Comparison of ENCODE assay signal across 8 cellular contexts in the genomic region with DNA sequence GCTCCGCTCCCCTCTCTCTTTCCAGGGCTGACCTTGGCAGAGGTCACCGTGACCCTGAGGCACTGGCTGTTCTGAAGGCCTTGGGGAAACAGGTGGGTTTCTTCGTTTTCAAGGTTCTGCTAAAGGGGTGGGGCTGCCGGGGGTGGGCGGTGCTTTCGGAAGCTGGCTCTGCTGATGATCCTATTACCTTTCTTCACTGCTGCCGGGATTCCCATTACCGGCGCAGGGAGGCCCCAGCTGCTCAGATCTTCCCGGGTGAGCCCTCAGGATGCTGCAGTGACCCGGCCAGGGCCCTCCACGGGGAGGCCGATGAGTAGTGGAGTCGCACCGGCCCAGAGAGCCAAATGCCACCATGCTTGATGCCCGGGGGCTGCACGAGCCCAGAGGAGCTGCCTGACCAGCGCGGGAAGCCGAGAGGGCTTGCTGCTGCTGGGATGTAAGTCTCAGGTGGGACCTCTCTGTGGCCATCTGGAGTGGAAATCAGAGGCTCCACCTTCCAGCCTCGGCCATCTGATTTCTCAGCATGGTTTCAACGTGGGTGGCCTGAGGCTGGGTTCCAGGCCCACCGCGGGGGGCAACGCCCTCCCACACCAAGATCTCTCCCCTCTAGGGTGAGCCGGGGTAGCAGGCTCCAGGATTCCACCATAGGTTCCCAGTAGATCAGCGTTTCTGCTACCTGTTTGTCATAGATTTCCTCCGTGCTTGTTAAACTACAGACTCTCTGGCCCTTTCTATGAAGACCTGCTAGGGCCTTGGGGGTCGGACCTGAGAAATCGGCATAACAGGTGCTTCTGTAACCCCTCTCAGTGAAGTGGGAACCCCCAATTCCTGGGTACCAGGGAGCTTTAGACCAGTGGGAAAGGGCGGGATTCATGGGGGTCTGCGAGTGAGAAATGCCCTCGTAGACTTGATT. TPM values are rescaled to one million over a fixed set of nuclear protein-coding genes. Genes with fewer than 3 reads are reported as not detected.
A peak's percentile ranks its signal among the peaks of the same experiment; 100 is the strongest.
DNase-seq lines count a peak whose midpoint lies in the region; ATAC-seq, FAIRE-seq and TF ChIP-seq lines count a peak whose summit lies in the region.

No MANE protein-coding gene starts in this region.

- DNase-seq in AG10803 (ENCODE audit: low read depth): no peak
- no peak for DNase-seq in GM12878 (ENCODE audit: low read depth, low spot score)
- no peak for DNase-seq in mesothelial cell of epicardium (ENCODE audit: low spot score in 2 of 2, unreplicated experiment in 2 of 2)
- DNase-seq in DMS79 (lab: John Stamatoyannopoulos, UW): no peak
- DNase-seq in NCI-H146 treated with DMSO at 0.1 percent for 48 hours (lab: John Stamatoyannopoulos, UW; ENCODE audit: unreplicated experiment): no peak
- DNase-seq in epidermal melanocyte (ENCODE audit: insufficient read length, low spot score): no peak

- peaks cover 6% of the 10 kb centered on the region for H3K27me3 Mint-ChIP-seq in mesothelial cell of epicardium (ENCODE audit: low read depth)

- no peak overlapping the region for H3K27ac Mint-ChIP-seq in mesothelial cell of epicardium

- H3K36me3 ChIP-seq in HUES48 (ENCODE audit: control insufficient read depth, insufficient read depth, low read length) (no peaks in the 10 kb centered on the region), GM12878 (ENCODE audit: control insufficient read depth in 2 of 2, insufficient read depth in 2 of 2, low read length in 1 of 2) (no peaks in the 10 kb centered on the region)

- H3K4me1 Mint-ChIP-seq in mesothelial cell of epicardium: peaks cover 11% of the 10 kb centered on the region

- no peak for TF ChIP-seq POLR2A in GM12878 (IDR thresholded peaks at IDR 0.05; ENCODE audit: low read depth, low read length)

- no peaks in the 10 kb centered on the region for H3K9me3 Mint-ChIP-seq in mesothelial cell of epicardium

- intact Hi-C loops in GM12878 (cut with micrococcal nuclease; ENCODE audit: unreplicated experiment): loop anchor here (10.0 kb wide), 2 partner anchors 110 to 560 kb away; no protein-coding TSS in a partner anchor

- peak overlapping the region; percentile 62 for H3K4me3 ChIP-seq in AG10803 (ENCODE audit: low read length)
- H3K4me3 ChIP-seq in HUES48 (ENCODE audit: low read depth, low read length): peak overlapping the region; percentile 52; the same call in 1 of the 2 replicates
- H3K4me3 ChIP-seq in GM12878: peak overlapping the region; percentile 61; the same call in 1 of the 2 replicates

- peaks cover 16% of the 10 kb centered on the region for H3K4me1 ChIP-seq in HUES48 (ENCODE audit: control insufficient read depth, insufficient read depth, low read length)
- H3K4me1 ChIP-seq in GM12878 (ENCODE audit: control insufficient read depth, insufficient read depth, low read length): no peaks in the 10 kb centered on the region

- in situ Hi-C loops in GM12878 (cut with MboI): no loop called here

- H2AFZ ChIP-seq in GM12878 (ENCODE audit: control insufficient read depth, low read depth, low read length): no peak overlapping the region

- WGBS in GM12878 (ENCODE audit: insufficient coverage, insufficient replicate concordance, low lambda C conversion rate, missing lambda C conversion rate): 78% methylated on average over 33 of the region's 33 CpGs

- H4K20me1 ChIP-seq in GM12878 (ENCODE audit: control insufficient read depth, insufficient read depth): no peaks in the 10 kb centered on the region

- ATAC-seq in GM12878: no peak
- no peak for ATAC-seq in GM18520 (IDR thresholded peaks at IDR 0.05; ENCODE audit: unreplicated experiment)

- H3K9me3 ChIP-seq in HUES48 (ENCODE audit: control insufficient read depth, insufficient read depth, low read length): no peaks in the 10 kb centered on the region
- H3K9me3 ChIP-seq in GM12878 (replicated peaks; ENCODE audit: control insufficient read depth, insufficient read depth, low read length): no peaks in the 10 kb centered on the region

- peak overlapping the region; percentile 70 for H3K4me3 Mint-ChIP-seq in mesothelial cell of epicardium

- no peak overlapping the region for H3K9ac ChIP-seq in HUES48 (ENCODE audit: low read depth, low read length)
- H3K9ac ChIP-seq in GM12878 (ENCODE audit: control insufficient read depth, insufficient read depth, low read length): no peak overlapping the region

- H3K27ac ChIP-seq in HUES48 (ENCODE audit: low read depth, low read length) (no peak overlapping the region), GM12878 (ENCODE audit: control insufficient read depth, insufficient read depth) (no peak overlapping the region)

- no peak overlapping the region for H3K4me2 ChIP-seq in GM12878 (ENCODE audit: control insufficient read depth, insufficient read depth)

- POLR2A ChIA-PET in GM12878 (lab: Charles Lee): no interaction called here

- no peak for TF ChIP-seq RAD21 in GM12878 (IDR thresholded peaks at IDR 0.05; ENCODE audit: insufficient read depth, low read depth, low read length)

- CTCF ChIA-PET in GM12878 (lab: Yijun Ruan, JAX): interaction anchor here (1.0 to 11.2 kb wide), 6 partner anchors 10 to 219 kb away, joined by 3 to 102 read pairs (median 4); a partner anchor contains a TSS

- no peaks in the 10 kb centered on the region for H3K36me3 Mint-ChIP-seq in mesothelial cell of epicardium

- no peaks in the 10 kb centered on the region for H3K79me2 ChIP-seq in GM12878 (ENCODE audit: control insufficient read depth, insufficient read depth, low read length)

- H3K27me3 ChIP-seq in HUES48 (ENCODE audit: control insufficient read depth, insufficient read depth, low read length) (peaks cover 14% of the 10 kb centered on the region), GM12878 (replicated peaks in 1 of 2; ENCODE audit: control insufficient read depth in 2 of 2, insufficient read depth in 2 of 2, low read length in 1 of 2) (no peaks in the 10 kb centered on the region)

- BruUV-seq in GM12878 (replicated peaks; lab: Mats Ljungman, UMichigan): no TSS peak

- SMC1A ChIA-PET in GM12878 (lab: Charles Lee; ENCODE audit: uncharacterized antibody, unreplicated experiment): interaction anchor here (1.3 to 1.8 kb wide), 5 partner anchors 10 to 219 kb away, joined by 3 to 5 read pairs (median 4); a partner anchor contains a TSS

- no peak for TF ChIP-seq EP300 in GM12878 (IDR thresholded peaks at IDR 0.05; ENCODE audit: borderline replicate concordance in 1 of 2, control insufficient read depth in 1 of 2, low read depth in 2 of 2, low read length in 2 of 2)

- TF ChIP-seq CTCF in AG10803 (conservative IDR thresholded peaks at IDR 0.05; ENCODE audit: low read length) (no peak), GM12878 (IDR thresholded peaks at IDR 0.05 in 2 of 3, conservative IDR thresholded peaks at IDR 0.05 in 1 of 3; ENCODE audit: control insufficient read depth in 2 of 3, extremely low read depth in 1 of 3, insufficient read depth in 1 of 3, low read depth in 3 of 3, low read length in 3 of 3) (no peak), mesothelial cell of epicardium (IDR thresholded peaks at IDR 0.05; ENCODE audit: unreplicated experiment) (no peak)

- no peak for FAIRE-seq in GM12878 (lab: Jason Lieb, UNC)

- RAD21 ChIA-PET in GM12878 (lab: Charles Lee; ENCODE audit: unreplicated experiment): interaction anchor here (0.7 to 2.9 kb wide), 9 partner anchors 9 to 561 kb away, joined by 3 to 12 read pairs (median 3); a partner anchor contains a TSS

TF ChIP-seq in GM12878, 131 proteins besides CTCF, POLR2A, EP300 and RAD21 (continues in another document):
- no peak for TF ChIP-seq IKZF1 (conservative IDR thresholded peaks at IDR 0.05)
- no peak for TF ChIP-seq SMC3 (IDR thresholded peaks at IDR 0.05; ENCODE audit: borderline replicate concordance, low read length)
- TF ChIP-seq NRF1 (conservative IDR thresholded peaks at IDR 0.05; ENCODE audit: low read depth, low read length): no peak
- no peak for TF ChIP-seq PML (IDR thresholded peaks at IDR 0.05; ENCODE audit: low read length)
- TF ChIP-seq, protein P1, sequence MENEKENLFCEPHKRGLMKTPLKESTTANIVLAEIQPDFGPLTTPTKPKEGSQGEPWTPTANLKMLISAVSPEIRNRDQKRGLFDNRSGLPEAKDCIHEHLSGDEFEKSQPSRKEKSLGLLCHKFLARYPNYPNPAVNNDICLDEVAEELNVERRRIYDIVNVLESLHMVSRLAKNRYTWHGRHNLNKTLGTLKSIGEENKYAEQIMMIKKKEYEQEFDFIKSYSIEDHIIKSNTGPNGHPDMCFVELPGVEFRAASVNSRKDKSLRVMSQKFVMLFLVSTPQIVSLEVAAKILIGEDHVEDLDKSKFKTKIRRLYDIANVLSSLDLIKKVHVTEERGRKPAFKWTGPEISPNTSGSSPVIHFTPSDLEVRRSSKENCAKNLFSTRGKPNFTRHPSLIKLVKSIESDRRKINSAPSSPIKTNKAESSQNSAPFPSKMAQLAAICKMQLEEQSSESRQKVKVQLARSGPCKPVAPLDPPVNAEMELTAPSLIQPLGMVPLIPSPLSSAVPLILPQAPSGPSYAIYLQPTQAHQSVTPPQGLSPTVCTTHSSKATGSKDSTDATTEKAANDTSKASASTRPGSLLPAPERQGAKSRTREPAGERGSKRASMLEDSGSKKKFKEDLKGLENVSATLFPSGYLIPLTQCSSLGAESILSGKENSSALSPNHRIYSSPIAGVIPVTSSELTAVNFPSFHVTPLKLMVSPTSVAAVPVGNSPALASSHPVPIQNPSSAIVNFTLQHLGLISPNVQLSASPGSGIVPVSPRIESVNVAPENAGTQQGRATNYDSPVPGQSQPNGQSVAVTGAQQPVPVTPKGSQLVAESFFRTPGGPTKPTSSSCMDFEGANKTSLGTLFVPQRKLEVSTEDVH (IDR thresholded peaks at IDR 0.05; ENCODE audit: low read depth, partially characterized antibody): no peak
- TF ChIP-seq SP1 (IDR thresholded peaks at IDR 0.05; ENCODE audit: low read depth, low read length): no peak
- TF ChIP-seq NR2F1 (conservative IDR thresholded peaks at IDR 0.05): no peak

RNA-seq across cellular contexts. Expression of a gene that starts 21.6 kb away (rescaled TPM):
- total RNA-seq in GM12878 (2013; cell fraction: nucleolus; rRNA removed): 244 and 253 TPM in 2 replicates
- total RNA-seq in GM12878 (2014; rRNA removed): 44.2 and 47.1 TPM in 2 replicates
- total RNA-seq in GM12878 (2014; rRNA removed; fragmentation: Illumina TruSeq; extraction: Trizol): 16.0 and 17.2 TPM in 2 replicates
- total RNA-seq in GM12878 (2021): 71.2 and 87.9 TPM in 2 replicates
- 8.7 TPM for polyA plus RNA-seq in GM12878 (2011; ENCODE audit: low read depth)
- polyA plus RNA-seq in GM12878 (2011; rRNA removed): 16.9 and 18.7 TPM in 2 replicates
- polyA plus RNA-seq in GM12878 (2011; cell fraction: cytosol; rRNA removed): 21.3 and 33.9 TPM in 2 replicates
- 169 and 171 TPM in 2 replicates for polyA plus RNA-seq in GM12878 (2011; cell fraction: nucleus; rRNA removed)
- polyA plus RNA-seq in GM12878 (2012): 19.4 and 25.6 TPM in 2 replicates
- 16.8 and 19.6 TPM in 2 replicates for polyA plus RNA-seq in GM12878 (2014; fragmentation: Illumina TruSeq; extraction: Trizol)
- 1 to 10 TPM; 1.2 to 1.3 TPM for polyA plus RNA-seq in GM12878 (2014; fragmentation: Nextera tagmentation; extraction: Ambion mirVana)
- 45.5 and 52.1 TPM in 2 replicates for polyA plus RNA-seq in GM12878 (2014; rRNA removed)
- 10 to 100 TPM; 29.2 to 32.7 TPM for polyA plus RNA-seq in GM12878 (2016; fragmentation: Nextera tagmentation; extraction: Ambion mirVana)
- polyA minus RNA-seq in GM12878 (2011; rRNA and poly(A)+ RNA removed): 54.8 and 75.2 TPM in 2 replicates
- 25.4 and 26.3 TPM in 2 replicates for polyA minus RNA-seq in GM12878 (2011; cell fraction: cytosol; rRNA and poly(A)+ RNA removed)
- 83.2 and 107 TPM in 2 replicates for polyA minus RNA-seq in GM12878 (2011; cell fraction: nucleus; rRNA and poly(A)+ RNA removed)
- 23.5 to 25.7 TPM (median 24.8 TPM) in 3 replicates for total RNA-seq in mesothelial cell of epicardium
